Comparison of ENCODE assay signal across 2 cellular contexts in the genomic region with DNA sequence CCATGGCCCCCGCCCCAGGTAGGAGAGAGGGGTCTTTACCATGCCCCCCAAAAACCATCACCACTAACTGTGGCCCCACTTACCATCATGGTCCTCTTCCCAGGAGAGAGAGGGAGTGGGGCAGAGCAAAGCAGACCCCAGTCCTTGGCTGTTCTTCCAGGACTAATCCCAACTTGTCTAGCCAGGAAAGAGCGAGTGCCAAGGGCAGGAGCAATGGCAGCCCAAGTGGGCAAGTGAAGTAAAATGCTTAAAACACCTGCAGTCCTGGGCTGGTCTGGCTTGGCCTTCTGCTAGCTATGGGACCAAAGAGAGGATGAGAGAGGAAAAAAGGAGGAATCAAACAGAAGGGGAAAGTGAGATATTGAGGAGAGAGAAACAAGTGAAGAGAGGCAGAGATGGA.
A peak's percentile ranks its signal among the peaks of the same experiment; 100 is the strongest.
TF ChIP-seq lines count a peak whose summit lies in the region.

No MANE protein-coding gene starts in this region.

TF ChIP-seq in PFSK-1, 5 proteins besides CTCF, POLR2A, EP300 and RAD21:
- 0 out of 2 replicates have a peak, but pooled peaks have one; percentile 32 for TF ChIP-seq POLR2AphosphoS5 (IDR thresholded peaks at IDR 0.05; ENCODE audit: low read depth, low read length)
- no peak for TF ChIP-seq SIN3A (IDR thresholded peaks at IDR 0.05; ENCODE audit: borderline replicate concordance, insufficient read depth, low read length)
TF ChIP-seq in PFSK-1: peak in this region for 1.

TF ChIP-seq in K562, 482 proteins besides CTCF, POLR2A, EP300 and RAD21:
- TF ChIP-seq HLTF (IDR thresholded peaks at IDR 0.05) (0 out of 2 replicates have a peak, but pooled peaks have one; percentile 63), MTA2 (IDR thresholded peaks at IDR 0.05; ENCODE audit: low read depth) (no peak), GTF2A2 (tag; IDR thresholded peaks at IDR 0.05) (no peak), KDM1A (IDR thresholded peaks at IDR 0.05) (0 out of 4 replicates have a peak, but pooled peaks of 1 of the 2 experiments have one; percentile 10), DDX20 (tag; IDR thresholded peaks at IDR 0.05; ENCODE audit: low read depth) (no peak), RBM25 (IDR thresholded peaks at IDR 0.05; ENCODE audit: low read depth, low read length, severe bottlenecking) (peak; percentile 79), SMARCA5 (IDR thresholded peaks at IDR 0.05) (peak; percentile 61; the same call in 1 of the 2 replicates), ZNF165 (CRISPR knock-in tag; IDR thresholded peaks at IDR 0.05; ENCODE audit: borderline replicate concordance) (no peak), PHB2 (IDR thresholded peaks at IDR 0.05; ENCODE audit: low read depth) (no peak)
- TF ChIP-seq, protein P1, sequence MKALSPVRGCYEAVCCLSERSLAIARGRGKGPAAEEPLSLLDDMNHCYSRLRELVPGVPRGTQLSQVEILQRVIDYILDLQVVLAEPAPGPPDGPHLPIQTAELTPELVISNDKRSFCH (CRISPR knock-in tag; IDR thresholded peaks at IDR 0.05), result no peak
- TF ChIP-seq, protein P1 (tag; IDR thresholded peaks at IDR 0.05), result no peak
